9 cellular contexts compared by ENCODE assay signal in genomic region chr1:157878059-157878458, GRCh38. TPM values are rescaled to one million over a fixed set of nuclear protein-coding genes. Genes with fewer than 3 reads are reported as not detected.
DNase-seq lines count a peak whose midpoint lies in the region; ATAC-seq, FAIRE-seq and TF ChIP-seq lines count a peak whose summit lies in the region.
"Had no signal": no experiment of that assay in that cellular context is flagged by ENCODE, and none has a peak within 500 bp of the region (broad histone marks: within the 10 kb centered on the region; RNA-seq: fewer than 3 reads in every experiment).

No MANE protein-coding gene starts in this region.

- CTCF ChIA-PET in AG04449 (lab: Yijun Ruan, JAX), result interaction anchor here (0.7 to 1.7 kb wide), 14 partner anchors 20 to 252 kb away, joined by 3 to 22 read pairs (median 4); no protein-coding TSS in a partner anchor

- TF ChIP-seq CTCF in AG04449 (IDR thresholded peaks at IDR 0.05; ENCODE audit: insufficient read depth, low read length, missing control alignments) (peak; percentile 35), fibroblast of villous mesenchyme (IDR thresholded peaks at IDR 0.05; ENCODE audit: insufficient read depth, low read depth, low read length) (peak; percentile 37)

- no peak overlapping the region for H3K4me3 Mint-ChIP-seq in stimulated activated memory B cell treated with anti-CD40 and anti-IgM and Interleukin-4, amounts not matched to agents 10 μg/mL and 1 μg/mL and 100 μg/mL, for 72 hours
- no peak overlapping the region for H3K4me3 Mint-ChIP-seq in activated naive CD8-positive, alpha-beta T cell treated with anti-CD3 and anti-CD28 coated beads for 36 hours
- H3K4me3 Mint-ChIP-seq: central memory CD8-positive, alpha-beta T cell had no signal

- H3K27ac Mint-ChIP-seq in stimulated activated memory B cell treated with anti-CD40 and anti-IgM and Interleukin-4, amounts not matched to agents 10 μg/mL and 1 μg/mL and 100 μg/mL, for 72 hours, result no peak overlapping the region
- no peak overlapping the region for H3K27ac Mint-ChIP-seq in activated naive CD8-positive, alpha-beta T cell treated with anti-CD3 and anti-CD28 coated beads for 36 hours

- H3K4me1 Mint-ChIP-seq in stimulated activated memory B cell treated with anti-CD40 and anti-IgM and Interleukin-4, amounts not matched to agents 10 μg/mL and 1 μg/mL and 100 μg/mL, for 72 hours, result peaks cover 20% of the 10 kb centered on the region
- H3K4me1 Mint-ChIP-seq in activated naive CD8-positive, alpha-beta T cell treated with anti-CD3 and anti-CD28 coated beads for 36 hours, result no peaks in the 10 kb centered on the region
- H3K4me1 Mint-ChIP-seq: central memory CD8-positive, alpha-beta T cell had no signal

- POLR2A ChIA-PET in AG04449 (lab: Yijun Ruan, JAX), result no interaction called here

- H3K9me3 Mint-ChIP-seq in stimulated activated memory B cell treated with anti-CD40 and anti-IgM and Interleukin-4, amounts not matched to agents 10 μg/mL and 1 μg/mL and 100 μg/mL, for 72 hours, result no peaks in the 10 kb centered on the region
- no peaks in the 10 kb centered on the region for H3K9me3 Mint-ChIP-seq in activated naive CD8-positive, alpha-beta T cell treated with anti-CD3 and anti-CD28 coated beads for 36 hours
- H3K9me3 Mint-ChIP-seq: central memory CD8-positive, alpha-beta T cell had no signal

- no peaks in the 10 kb centered on the region for H3K27me3 Mint-ChIP-seq in stimulated activated memory B cell treated with anti-CD40 and anti-IgM and Interleukin-4, amounts not matched to agents 10 μg/mL and 1 μg/mL and 100 μg/mL, for 72 hours
- H3K27me3 Mint-ChIP-seq in activated naive CD8-positive, alpha-beta T cell treated with anti-CD3 and anti-CD28 coated beads for 36 hours, result peaks cover 19% of the 10 kb centered on the region

- ATAC-seq in stimulated activated memory B cell treated with anti-CD40 and anti-IgM and Interleukin-4, amounts not matched to agents 10 μg/mL and 1 μg/mL and 100 μg/mL, for 72 hours, result peak; percentile 58
- no peak for ATAC-seq in HG02623 (IDR thresholded peaks at IDR 0.05; ENCODE audit: unreplicated experiment)

- no peak overlapping the region for H3K4me3 ChIP-seq in AG04449 (ENCODE audit: low read depth, low read length)
- H3K4me3 ChIP-seq in fibroblast of villous mesenchyme (ENCODE audit: low read depth, low read length), result no peak overlapping the region

- DNase-seq in AG04449 (ENCODE audit: low read depth, low spot score) (no peak), GM19239 (ENCODE audit: insufficient read length, low spot score) (no peak), OCI-M1 (lab: John Stamatoyannopoulos, UW) (peak; percentile 48), fibroblast of villous mesenchyme (ENCODE audit: low read depth) (peak; percentile 29)
- DNase-seq in activated naive CD8-positive, alpha-beta T cell treated with anti-CD3 and anti-CD28 coated beads for 36 hours, result no peak
- no peak for DNase-seq in activated CD4-positive, alpha-beta T cell treated with anti-CD3 and anti-CD28 coated beads for 48 hours

- peak; percentile 56 for FAIRE-seq in GM19239 (lab: Jason Lieb, UNC)

- H3K36me3 Mint-ChIP-seq in stimulated activated memory B cell treated with anti-CD40 and anti-IgM and Interleukin-4, amounts not matched to agents 10 μg/mL and 1 μg/mL and 100 μg/mL, for 72 hours, result no peaks in the 10 kb centered on the region
- no peaks in the 10 kb centered on the region for H3K36me3 Mint-ChIP-seq in activated naive CD8-positive, alpha-beta T cell treated with anti-CD3 and anti-CD28 coated beads for 36 hours

RNA-seq across cellular contexts. Expression of gene CD5L, which starts 36.5 kb away (rescaled TPM):
- total RNA-seq in fibroblast of villous mesenchyme, result not detected in 2 replicates
- total RNA-seq in activated naive CD8-positive, alpha-beta T cell treated with anti-CD3 and anti-CD28 coated beads for 36 hours, result not detected

RNA-seq across cellular contexts. Expression of gene FCRL1, which starts 58.1 kb away (rescaled TPM):
- total RNA-seq in fibroblast of villous mesenchyme, result not detected in 2 replicates
- 1 to 10 TPM in 1 of 2 experiments, under 1 TPM in 1; 0.74 to 1.0 TPM for total RNA-seq in activated naive CD8-positive, alpha-beta T cell treated with anti-CD3 and anti-CD28 coated beads for 36 hours

Comparison
In these comparisons a context has a peak if more than half of its experiments do, and no peak if none do; other contexts are left out.
1. DNase-seq: peak in OCI-M1 (single experiment) and fibroblast of villous mesenchyme (single experiment); none in AG04449 (single experiment), GM19239 (single experiment), activated naive CD8-positive, alpha-beta T cell treated with anti-CD3 and anti-CD28 coated beads for 36 hours (single experiment) and activated CD4-positive, alpha-beta T cell treated with anti-CD3 and anti-CD28 coated beads for 48 hours (single experiment).